10 cellular contexts compared by ENCODE assay signal in the genomic region with DNA sequence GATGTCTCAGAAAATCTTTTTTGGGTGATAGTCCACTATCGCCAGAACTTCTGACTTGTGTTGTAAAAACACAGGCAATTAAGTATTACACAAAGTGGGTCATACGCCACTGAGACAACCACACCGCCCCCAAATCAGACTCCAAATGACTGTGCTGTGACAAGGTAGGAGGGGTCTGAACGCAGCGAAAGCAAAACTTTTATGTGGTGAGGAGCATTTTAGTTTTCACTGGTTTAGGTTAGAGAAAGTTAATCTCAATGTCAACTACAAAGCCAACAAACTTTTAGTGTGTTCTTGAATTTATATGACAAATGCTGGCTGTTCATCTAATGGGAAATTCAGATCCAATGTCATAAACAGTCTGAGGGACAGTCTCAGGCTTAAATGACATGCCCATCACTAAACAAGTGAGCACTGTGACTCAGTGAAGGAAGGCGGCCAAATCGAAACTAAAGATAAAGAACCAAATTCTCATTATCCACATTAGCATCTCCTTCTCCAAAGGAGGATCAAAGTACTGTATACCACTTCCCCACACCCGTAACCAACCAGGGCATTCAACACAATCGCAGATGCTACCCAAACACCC.
DNase-seq lines count a peak whose midpoint lies in the region; ATAC-seq and TF ChIP-seq lines count a peak whose summit lies in the region.
"Had no signal": no experiment of that assay in that cellular context is flagged by ENCODE, and none has a peak within 500 bp of the region (broad histone marks: within the 10 kb centered on the region; RNA-seq: fewer than 3 reads in every experiment).

No MANE protein-coding gene starts in this region.

- H3K27ac ChIP-seq in vagina: no peak overlapping the region
- H3K27ac ChIP-seq: BLaER1 had no signal

- no peaks in the 10 kb centered on the region for H3K9me3 ChIP-seq in vagina
- H3K9me3 ChIP-seq: BLaER1 had no signal

- DNase-seq in GM06990 (ENCODE audit: extremely low read depth, insufficient read length) (peak; percentile 37), T follicular helper cell (ENCODE audit: low read depth) (peak; percentile 47), NCI-H510A treated with DMSO at 0.1 percent for 48 hours (lab: John Stamatoyannopoulos, UW) (no peak), NCI-H1417 (lab: John Stamatoyannopoulos, UW) (no peak), vagina (ENCODE audit: extremely low spot score in 2 of 2) (no peak)
- DNase-seq in activated naive CD8-positive, alpha-beta T cell treated with anti-CD3 and anti-CD28 coated beads, Interleukin-2, amount 50 U/mL, for 16 hours (ENCODE audit: low read depth, low spot score): peak; percentile 68
- DNase-seq in stimulated activated naive CD8-positive, alpha-beta T cell treated with anti-CD3 and anti-CD28 coated beads, Interleukin-15, amount 100 ng/mL, for 72 hours: peak; percentile 80 to 92

- intact Hi-C loops in vagina (cut with DNase I): no loop called here

- H3K4me1 ChIP-seq in vagina: no peaks in the 10 kb centered on the region
- H3K4me1 ChIP-seq: BLaER1 had no signal

- H3K4me3 ChIP-seq in GM06990 (replicated peaks; ENCODE audit: low read depth, low read length) (no peak overlapping the region), vagina (no peak overlapping the region)
- H3K4me3 ChIP-seq: BLaER1, lung had no signal

- peaks cover 59% of the 10 kb centered on the region for H3K4me1 Mint-ChIP-seq in stimulated activated naive CD8-positive, alpha-beta T cell treated with anti-CD3 and anti-CD28 coated beads, Interleukin-15, amount 100 ng/mL, for 72 hours

- peak; percentile 98 for ATAC-seq in HG02610 (IDR thresholded peaks at IDR 0.05; ENCODE audit: unreplicated experiment)
- ATAC-seq in stimulated activated naive CD8-positive, alpha-beta T cell treated with anti-CD3 and anti-CD28 coated beads, Interleukin-15, amount 100 ng/mL, for 72 hours: peak; percentile 76

- TF ChIP-seq CTCF in GM06990 (IDR thresholded peaks at IDR 0.05; ENCODE audit: insufficient read depth, low read length, poor library complexity, severe bottlenecking) (no peak), vagina (IDR thresholded peaks at IDR 0.05) (no peak)

- no peak for TF ChIP-seq POLR2A in vagina (IDR thresholded peaks at IDR 0.05)

- peak overlapping the region; percentile 97 to 98 for H3K27ac Mint-ChIP-seq in stimulated activated naive CD8-positive, alpha-beta T cell treated with anti-CD3 and anti-CD28 coated beads, Interleukin-15, amount 100 ng/mL, for 72 hours

- H3K36me3 ChIP-seq in GM06990 (ENCODE audit: control insufficient read depth, insufficient read depth, low read length) (no peaks in the 10 kb centered on the region), vagina (no peaks in the 10 kb centered on the region)

- peak overlapping the region; percentile 75 to 93 for H3K4me3 Mint-ChIP-seq in stimulated activated naive CD8-positive, alpha-beta T cell treated with anti-CD3 and anti-CD28 coated beads, Interleukin-15, amount 100 ng/mL, for 72 hours

- H3K27me3 ChIP-seq in GM06990 (replicated peaks; ENCODE audit: control insufficient read depth, insufficient read depth, low read length) (no peaks in the 10 kb centered on the region; the same call in 1 of the 2 replicates), vagina (no peaks in the 10 kb centered on the region)
- H3K27me3 ChIP-seq: BLaER1 had no signal

- H3K9me3 Mint-ChIP-seq in stimulated activated naive CD8-positive, alpha-beta T cell treated with anti-CD3 and anti-CD28 coated beads, Interleukin-15, amount 100 ng/mL, for 72 hours: no peaks in the 10 kb centered on the region

- H3K27me3 Mint-ChIP-seq in stimulated activated naive CD8-positive, alpha-beta T cell treated with anti-CD3 and anti-CD28 coated beads, Interleukin-15, amount 100 ng/mL, for 72 hours: no peaks in the 10 kb centered on the region

Comparison
In these comparisons a context has a peak if more than half of its experiments do, and no peak if none do; other contexts are left out.
1. DNase-seq: peak in GM06990 (single experiment), T follicular helper cell (single experiment), activated naive CD8-positive, alpha-beta T cell treated with anti-CD3 and anti-CD28 coated beads, Interleukin-2, amount 50 U/mL, for 16 hours (single experiment) and stimulated activated naive CD8-positive, alpha-beta T cell treated with anti-CD3 and anti-CD28 coated beads, Interleukin-15, amount 100 ng/mL, for 72 hours (2 of 2); none in NCI-H510A treated with DMSO at 0.1 percent for 48 hours (single experiment), NCI-H1417 (0 of 3) and vagina (0 of 2).